ENCODE assay signal across 8 cellular contexts in the genomic region with DNA sequence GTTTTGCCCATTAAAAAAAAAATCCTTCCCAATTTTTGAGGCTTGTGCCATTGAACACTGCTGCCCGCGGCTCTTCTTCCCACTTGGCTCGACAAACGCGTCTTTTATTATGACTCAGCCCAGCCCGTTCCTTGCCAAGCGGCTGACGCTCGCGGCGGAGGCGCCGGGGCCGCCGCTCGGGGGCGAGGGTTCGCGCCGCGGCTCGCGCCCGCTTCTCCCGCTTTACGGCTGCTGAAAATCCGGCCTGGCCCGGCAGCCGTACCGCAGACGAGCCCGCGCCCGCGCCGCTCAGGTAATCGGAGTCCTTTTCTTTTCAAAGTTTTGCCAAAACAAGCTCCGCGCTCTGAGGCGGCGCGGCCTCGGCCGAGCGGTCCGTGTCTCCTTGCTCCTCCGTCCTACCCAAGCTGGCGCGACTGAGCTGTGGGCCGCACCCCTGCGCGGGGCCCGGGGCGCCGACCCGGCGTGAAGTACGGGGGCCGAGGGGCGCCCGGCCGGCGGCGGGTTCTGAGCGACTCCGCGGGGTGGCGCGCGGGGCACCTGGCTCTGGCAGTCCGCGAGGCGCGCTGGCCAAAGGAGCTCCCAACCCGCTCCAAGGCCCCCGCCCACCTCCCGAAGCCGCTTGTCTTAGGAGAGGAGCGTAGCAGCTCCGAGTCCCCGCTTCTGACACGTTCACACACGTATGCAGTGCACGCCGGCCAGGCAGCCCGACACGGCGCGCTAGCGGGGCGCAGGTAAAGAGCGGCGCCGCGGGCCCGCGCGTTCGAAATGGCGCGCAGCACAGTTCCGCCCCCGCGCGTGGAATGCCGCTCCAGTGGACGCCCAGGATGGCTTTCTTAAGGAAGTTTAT.
DNase-seq lines count a peak whose midpoint lies in the region; ATAC-seq and TF ChIP-seq lines count a peak whose summit lies in the region.

No MANE protein-coding gene starts in this region.

- peaks cover 19% of the 10 kb centered on the region for H3K4me1 ChIP-seq in SJCRH30
- peaks cover 0 to 5% of the 10 kb centered on the region in 2 donors for H3K4me1 ChIP-seq in ascending aorta
- H3K4me1 ChIP-seq in right cardiac atrium (ENCODE audit: control insufficient read depth, insufficient read depth, low read length), result peaks cover 2% of the 10 kb centered on the region
- H3K4me1 ChIP-seq in uterus, result no peaks in the 10 kb centered on the region

- under 1% methylated on average over 106 of the region's 107 CpGs for WGBS in right cardiac atrium

- no peaks in the 10 kb centered on the region for H3K9me3 Mint-ChIP-seq in progenitor cell of endocrine pancreas (ENCODE audit: low read depth)

- H3K4me1 Mint-ChIP-seq in progenitor cell of endocrine pancreas (ENCODE audit: low read depth), result peaks cover 20% of the 10 kb centered on the region

- intact Hi-C loops in ascending aorta (cut with DNase I), result loop anchor here (2.0 to 5.0 kb wide), 4 partner anchors 56 to 1046 kb away; no protein-coding TSS in a partner anchor
- intact Hi-C loops in right cardiac atrium (cut with DNase I), result loop anchor here in 1 of 4 donors (10.0 kb wide), 1 partner anchor 354 kb away; no protein-coding TSS in a partner anchor
- intact Hi-C loops in uterus (cut with DNase I; ENCODE audit: low total_unique reads), result no loop called here

- H3K9me3 ChIP-seq in MG63 (0 out of 2 replicates have a peak, but pooled peaks cover 2% of the 10 kb centered on the region), SJCRH30 (replicated peaks) (no peaks in the 10 kb centered on the region), ascending aorta (no peaks in the 10 kb centered on the region), right cardiac atrium (ENCODE audit: control insufficient read depth, low read length) (no peaks in the 10 kb centered on the region), uterus (no peaks in the 10 kb centered on the region)

- H3K4me3 Mint-ChIP-seq in progenitor cell of endocrine pancreas (ENCODE audit: low read depth), result peak overlapping the region; percentile 81

- TF ChIP-seq CTCF in ascending aorta (IDR thresholded peaks at IDR 0.05) (no peak), progenitor cell of endocrine pancreas (IDR thresholded peaks at IDR 0.05; ENCODE audit: unreplicated experiment) (peak; percentile 44), uterus (IDR thresholded peaks at IDR 0.05) (peak in 2 of 4 experiments; percentile 8 to 12)

- H3K27ac ChIP-seq in SJCRH30 (peak overlapping the region; percentile 97), ascending aorta (peak overlapping the region; percentile 90 to 99), right cardiac atrium (ENCODE audit: low read length) (peak overlapping the region; percentile 95), uterus (peak overlapping the region; percentile 98)

- peak overlapping the region; percentile 98 for H3K27ac Mint-ChIP-seq in progenitor cell of endocrine pancreas

- peak; percentile 91 to 92 for ATAC-seq in right cardiac atrium

- peaks cover 14% of the 10 kb centered on the region for H3K27me3 Mint-ChIP-seq in progenitor cell of endocrine pancreas

- TF ChIP-seq POLR2A in uterus (IDR thresholded peaks at IDR 0.05), result peak in 1 of 2 donors; percentile 58

- peak; percentile 49 for DNase-seq in GDM1 (lab: John Stamatoyannopoulos, UW)
- peak; percentile 92 for DNase-seq in HCEC 1CT
- peak; percentile 98 for DNase-seq in MG63
- peak; percentile 95 to 97 for DNase-seq in SJCRH30
- peak; percentile 15 to 91 for DNase-seq in ascending aorta (ENCODE audit: low spot score in 2 of 2)
- peak; percentile 88 to 95 (median 95) for DNase-seq in right cardiac atrium
- peak; percentile 84 for DNase-seq in progenitor cell of endocrine pancreas (ENCODE audit: low spot score, unreplicated experiment)
- peak; percentile 87 to 93 for DNase-seq in uterus

- no peaks in the 10 kb centered on the region for H3K36me3 Mint-ChIP-seq in progenitor cell of endocrine pancreas (ENCODE audit: insufficient read depth)

- H3K4me3 ChIP-seq in MG63, result peak overlapping the region; percentile 65
- H3K4me3 ChIP-seq in SJCRH30, result peak overlapping the region; percentile 66
- peak overlapping the region; percentile 81 to 93 for H3K4me3 ChIP-seq in ascending aorta
- H3K4me3 ChIP-seq in right cardiac atrium (ENCODE audit: low read length), result peak overlapping the region; percentile 68
- peak overlapping the region; percentile 53 to 79 for H3K4me3 ChIP-seq in uterus

- H3K36me3 ChIP-seq in MG63 (peaks cover 15% of the 10 kb centered on the region), SJCRH30 (no peaks in the 10 kb centered on the region), ascending aorta (no peaks in the 10 kb centered on the region), uterus (no peaks in the 10 kb centered on the region)

- no peaks in the 10 kb centered on the region for H3K27me3 ChIP-seq in MG63
- H3K27me3 ChIP-seq in SJCRH30, result no peaks in the 10 kb centered on the region
- no peaks in the 10 kb centered on the region for H3K27me3 ChIP-seq in ascending aorta
- H3K27me3 ChIP-seq in right cardiac atrium (ENCODE audit: control insufficient read depth, insufficient read depth), result no peaks in the 10 kb centered on the region
- H3K27me3 ChIP-seq in uterus, result no peaks in the 10 kb centered on the region

Comparison
In these comparisons a context has a peak if more than half of its experiments do, and no peak if none do; other contexts are left out.
1. Peak in every context shown above with its lines: DNase-seq, ATAC-seq, H3K4me3 ChIP-seq and H3K27ac ChIP-seq.